ENCODE assay signal across 28 cellular contexts in the genomic region with DNA sequence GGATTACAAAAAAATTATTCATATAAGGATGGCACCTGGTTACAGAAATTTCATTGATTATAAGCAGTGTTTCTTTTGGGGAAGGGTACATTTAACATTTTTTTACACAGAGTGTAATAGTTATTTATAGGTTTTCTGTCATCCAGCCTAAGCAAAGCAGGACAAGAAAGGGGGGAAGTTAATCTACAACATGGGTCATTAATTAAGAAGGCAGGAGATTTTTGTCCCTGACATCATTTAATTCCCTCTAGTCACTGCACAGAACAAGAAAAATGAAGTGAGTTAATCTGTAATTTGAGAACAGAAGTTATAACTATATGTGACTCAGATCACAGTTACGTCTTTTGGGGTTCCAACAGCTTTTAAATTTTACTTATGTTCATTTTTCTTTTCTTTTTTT.
"Had no signal": no experiment of that assay in that cellular context is flagged by ENCODE, and none has a peak within 500 bp of the region (broad histone marks: within the 10 kb centered on the region; RNA-seq: fewer than 3 reads in every experiment).

No MANE protein-coding gene starts in this region.

- H3K4me1 ChIP-seq: colonic mucosa, gastrocnemius medialis, lower lobe of right lung, right lobe of liver, suprapubic skin, transverse colon, vagina had no signal

- H3K9me3 Mint-ChIP-seq: dendritic cell treated with granulocyte-macrophage colony-stimulating factor and Interleukin-4, amounts not matched to agents 40 ng/mL and 50 ng/mL, for 4 days; endodermal cell; neural crest cell had no signal

- H3K4me3 Mint-ChIP-seq: endodermal cell; natural killer cell; neural crest cell; stimulated activated naive CD8-positive, alpha-beta T cell treated with anti-CD3 and anti-CD28 coated beads, Interleukin-15, amount 100 ng/mL, for 72 hours had no signal

- H3K27me3 ChIP-seq: colonic mucosa, gastrocnemius medialis, neutrophil, right lobe of liver, transverse colon, vagina had no signal

- H3K4me1 Mint-ChIP-seq: endodermal cell had no signal

- H3K9me3 ChIP-seq: colonic mucosa, gastrocnemius medialis, lower lobe of right lung, neutrophil, right lobe of liver, suprapubic skin, vagina had no signal

- H3K36me3 ChIP-seq: colonic mucosa, gastrocnemius medialis, lower lobe of right lung, neutrophil, pancreas, right lobe of liver, suprapubic skin, transverse colon, vagina had no signal

- H3K27ac ChIP-seq: colonic mucosa, epithelial cell of prostate, gastrocnemius medialis, lower lobe of right lung, neutrophil, pancreas, right lobe of liver, suprapubic skin, transverse colon, vagina had no signal

- H3K27ac Mint-ChIP-seq: endodermal cell; natural killer cell; stimulated activated naive CD8-positive, alpha-beta T cell treated with anti-CD3 and anti-CD28 coated beads, Interleukin-15, amount 100 ng/mL, for 72 hours had no signal

- FAIRE-seq: keratinocyte, pancreas, small intestine had no signal

- H3K4me3 ChIP-seq: colonic mucosa, gastrocnemius medialis, lower lobe of right lung, pancreas, right lobe of liver, suprapubic skin, transverse colon, vagina had no signal

- DNase-seq: colonic mucosa; effector CD8-positive, alpha-beta T cell; endodermal cell; foreskin fibroblast; gastrocnemius medialis; head of caudate nucleus; left colon; left ventricle myocardium superior; lower lobe of right lung; natural killer cell; pancreas; right lobe of liver; small intestine; stimulated activated CD4-positive, alpha-beta T cell treated with anti-CD3 and anti-CD28 coated beads, Interleukin-12 subunit alpha, Interleukin-12 subunit beta, amount 100 ng/mL, for 4 hours; stimulated activated CD4-positive, alpha-beta T cell treated with anti-CD3 and anti-CD28 coated beads, Interleukin-1b, Interleukin-23, amount 100 ng/mL, for 48 hours; stimulated activated CD4-positive, alpha-beta T cell treated with anti-CD3 and anti-CD28 coated beads, Interleukin-4, amount 100 ng/mL, for 1 hour; stimulated activated CD8-positive, alpha-beta memory T cell treated with anti-CD3 and anti-CD28 coated beads, Interleukin-4, amount 100 ng/mL, for 48 hours; stimulated activated naive CD4-positive, alpha-beta T cell; stimulated activated naive CD8-positive, alpha-beta T cell treated with anti-CD3 and anti-CD28 coated beads, Interleukin-15, amount 100 ng/mL, for 72 hours; transverse colon had no signal

- H3K36me3 Mint-ChIP-seq: natural killer cell had no signal

- ATAC-seq: esophagus mucosa; gastrocnemius medialis; left colon; left ventricle myocardium superior; lower lobe of right lung; natural killer cell; right lobe of liver; stimulated activated naive CD8-positive, alpha-beta T cell treated with anti-CD3 and anti-CD28 coated beads, Interleukin-15, amount 100 ng/mL, for 72 hours had no signal
